ENCODE assay signal across 8 cellular contexts in the genomic region with DNA sequence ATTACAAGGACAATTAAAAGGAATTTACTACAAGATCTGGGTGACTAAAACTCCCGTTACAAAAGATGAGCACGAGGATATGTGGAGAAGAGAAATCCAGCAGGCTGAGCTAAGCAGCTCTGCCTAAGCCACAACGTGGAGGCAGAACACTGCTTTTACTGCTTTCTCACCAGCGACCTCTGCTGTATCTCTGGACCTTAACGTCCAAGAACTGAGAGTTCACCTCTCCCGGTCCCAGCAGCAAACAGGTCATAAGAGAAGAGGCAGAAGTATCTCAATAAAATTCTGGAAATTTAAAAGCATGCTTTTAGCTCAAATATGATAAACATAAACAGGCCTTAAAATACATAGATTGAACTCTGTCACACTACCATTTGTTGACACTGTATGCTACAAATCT.
DNase-seq lines count a peak whose midpoint lies in the region; ATAC-seq and TF ChIP-seq lines count a peak whose summit lies in the region.

No MANE protein-coding gene starts in this region.

- peak; percentile 52 for TF ChIP-seq RAD21 in SK-N-SH (IDR thresholded peaks at IDR 0.05; ENCODE audit: low read length)

- no peaks in the 10 kb centered on the region for H3K9me2 ChIP-seq in SK-N-SH

- no peaks in the 10 kb centered on the region for H3K9me3 Mint-ChIP-seq in CD14-positive monocyte

- in situ Hi-C loops in gastrocnemius medialis (cut with MboI; ENCODE audit: low sequenced_read_pairs in 4 of 4) = no loop called here

- peak; percentile 14 for DNase-seq in AG08395 (ENCODE audit: low spot score)
- DNase-seq in SK-N-SH = peak; percentile 15
- peak; percentile 14 for DNase-seq in glomerular endothelial cell (ENCODE audit: extremely low read depth, low read depth, low spot score)
- DNase-seq in gastrocnemius medialis = peak in 1 of 2 donors; percentile 26
- DNase-seq in NCI-H187 treated with DMSO at 0.1 percent for 48 hours (lab: John Stamatoyannopoulos, UW) = no peak
- DNase-seq in CD14-positive monocyte (ENCODE audit: low spot score) = no peak

- H3K36me3 ChIP-seq in SK-N-SH (replicated peaks in 1 of 2; ENCODE audit: control insufficient read depth in 1 of 2, insufficient read depth in 2 of 2, low read length in 1 of 2) = peaks cover 20 to 25% of the 10 kb centered on the region in 2 experiments
- H3K36me3 ChIP-seq in gastrocnemius medialis = peaks cover 0 to 6% of the 10 kb centered on the region in 2 donors

- H4K20me1 ChIP-seq in SK-N-SH (ENCODE audit: insufficient read depth) = no peaks in the 10 kb centered on the region

- no peak overlapping the region for H3K4me3 Mint-ChIP-seq in CD14-positive monocyte

- ATAC-seq in GM19395 (IDR thresholded peaks at IDR 0.05; ENCODE audit: unreplicated experiment) (peak; percentile 52), gastrocnemius medialis (peak; percentile 70 to 75), HG03520 (IDR thresholded peaks at IDR 0.05; ENCODE audit: unreplicated experiment) (no peak)

- peaks cover 0 to 3% (median 0%) of the 10 kb centered on the region in 3 donors for H3K27me3 Mint-ChIP-seq in CD14-positive monocyte (ENCODE audit: low read depth in 3 of 3)

- no peaks in the 10 kb centered on the region for H3K79me2 ChIP-seq in SK-N-SH (ENCODE audit: insufficient read depth)

- H3K4me1 Mint-ChIP-seq in CD14-positive monocyte = no peaks in the 10 kb centered on the region

- POLR2A ChIA-PET in SK-N-SH (lab: Yijun Ruan, JAX) = no interaction called here

- TF ChIP-seq EP300 in SK-N-SH (IDR thresholded peaks at IDR 0.05; ENCODE audit: borderline replicate concordance in 1 of 2, low read depth in 1 of 2, low read length in 1 of 2) = no peak

- H3K4me1 ChIP-seq in SK-N-SH (ENCODE audit: control insufficient read depth in 1 of 2, insufficient read depth in 2 of 2, low read depth in 1 of 2, low read length in 1 of 2) (no peaks in the 10 kb centered on the region; a peak in 1 of 4 replicates), gastrocnemius medialis (no peaks in the 10 kb centered on the region)

- CTCF ChIA-PET in SK-N-SH (lab: Yijun Ruan, JAX) = interaction anchor here (0.5 to 2.1 kb wide), 11 partner anchors 11 to 48 kb away, joined by 3 to 11 read pairs (median 5); no protein-coding TSS in a partner anchor

- WGBS in SK-N-SH (ENCODE audit: low lambda C conversion rate) = 30% methylated on average over 6 of the region's 6 CpGs

- no peaks in the 10 kb centered on the region for H3K36me3 Mint-ChIP-seq in CD14-positive monocyte

- H3K9me3 ChIP-seq in SK-N-SH = no peaks in the 10 kb centered on the region
- H3K9me3 ChIP-seq in gastrocnemius medialis = no peaks in the 10 kb centered on the region

- TF ChIP-seq CTCF in SK-N-SH (IDR thresholded peaks at IDR 0.05) (peak; percentile 61), gastrocnemius medialis (IDR thresholded peaks at IDR 0.05 in 4 of 5, conservative IDR thresholded peaks at IDR 0.05 in 1 of 5) (peak in 3 of 5 experiments; percentile 10 to 39 (median 26)), CD14-positive monocyte (IDR thresholded peaks at IDR 0.05) (no peak)

- no peak overlapping the region for H3K27ac ChIP-seq in SK-N-SH (ENCODE audit: low read depth in 2 of 2, low read length in 1 of 2)
- H3K27ac ChIP-seq in gastrocnemius medialis = no peak overlapping the region

- H3K27ac Mint-ChIP-seq in CD14-positive monocyte = no peak overlapping the region

- H3K27me3 ChIP-seq in SK-N-SH (ENCODE audit: insufficient read depth) (no peaks in the 10 kb centered on the region), gastrocnemius medialis (no peaks in the 10 kb centered on the region)

- H3K4me3 ChIP-seq in SK-N-SH (ENCODE audit: low read depth in 2 of 2, low read length in 1 of 2) (no peak overlapping the region), gastrocnemius medialis (no peak overlapping the region)

- TF ChIP-seq POLR2A in gastrocnemius medialis (IDR thresholded peaks at IDR 0.05) = no peak

- no peak overlapping the region for H3K9ac ChIP-seq in SK-N-SH

- no peak overlapping the region for H2AFZ ChIP-seq in SK-N-SH (ENCODE audit: low read depth)

- no peaks in the 10 kb centered on the region for H3F3A ChIP-seq in SK-N-SH (replicated peaks; ENCODE audit: insufficient read depth)

- intact Hi-C loops in gastrocnemius medialis (cut with DNase I; ENCODE audit: low total_unique reads) = no loop called here
- intact Hi-C loops in CD14-positive monocyte (cut with micrococcal nuclease) = no loop called here

- no peak overlapping the region for H3K4me2 ChIP-seq in SK-N-SH

TF ChIP-seq in SK-N-SH, 30 proteins besides CTCF, POLR2A, EP300 and RAD21:
- no peak for TF ChIP-seq ELF1 (IDR thresholded peaks at IDR 0.05)
- no peak for TF ChIP-seq RCOR1 (IDR thresholded peaks at IDR 0.05; ENCODE audit: low read length)
- no peak for TF ChIP-seq YY1 (IDR thresholded peaks at IDR 0.05; ENCODE audit: low read depth)
- TF ChIP-seq, protein P1, sequence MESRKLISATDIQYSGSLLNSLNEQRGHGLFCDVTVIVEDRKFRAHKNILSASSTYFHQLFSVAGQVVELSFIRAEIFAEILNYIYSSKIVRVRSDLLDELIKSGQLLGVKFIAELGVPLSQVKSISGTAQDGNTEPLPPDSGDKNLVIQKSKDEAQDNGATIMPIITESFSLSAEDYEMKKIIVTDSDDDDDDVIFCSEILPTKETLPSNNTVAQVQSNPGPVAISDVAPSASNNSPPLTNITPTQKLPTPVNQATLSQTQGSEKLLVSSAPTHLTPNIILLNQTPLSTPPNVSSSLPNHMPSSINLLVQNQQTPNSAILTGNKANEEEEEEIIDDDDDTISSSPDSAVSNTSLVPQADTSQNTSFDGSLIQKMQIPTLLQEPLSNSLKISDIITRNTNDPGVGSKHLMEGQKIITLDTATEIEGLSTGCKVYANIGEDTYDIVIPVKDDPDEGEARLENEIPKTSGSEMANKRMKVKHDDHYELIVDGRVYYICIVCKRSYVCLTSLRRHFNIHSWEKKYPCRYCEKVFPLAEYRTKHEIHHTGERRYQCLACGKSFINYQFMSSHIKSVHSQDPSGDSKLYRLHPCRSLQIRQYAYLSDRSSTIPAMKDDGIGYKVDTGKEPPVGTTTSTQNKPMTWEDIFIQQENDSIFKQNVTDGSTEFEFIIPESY (IDR thresholded peaks at IDR 0.05; ENCODE audit: borderline replicate concordance, low read depth) = no peak
- TF ChIP-seq SMC3 (IDR thresholded peaks at IDR 0.05; ENCODE audit: low read depth, low read length) = peak; percentile 54
- TF ChIP-seq FOSL2 (IDR thresholded peaks at IDR 0.05; ENCODE audit: borderline replicate concordance, low read depth) = no peak
TF ChIP-seq in SK-N-SH: peak in this region for 1.

Comparison
In these comparisons a context has a peak if more than half of its experiments do, and no peak if none do; other contexts are left out.
1. DNase-seq: peak in AG08395 (single experiment), SK-N-SH (single experiment) and glomerular endothelial cell (single experiment); none in NCI-H187 treated with DMSO at 0.1 percent for 48 hours (single experiment) and CD14-positive monocyte (single experiment).